In genomic region chr1:54745864-54746263, GRCh38 we compare ENCODE assay signal across 40 cellular contexts. TPM values are rescaled to one million over a fixed set of nuclear protein-coding genes. Genes with fewer than 3 reads are reported as not detected.
"Had no signal": no experiment of that assay in that cellular context is flagged by ENCODE, and none has a peak within 500 bp of the region (broad histone marks: within the 10 kb centered on the region; RNA-seq: fewer than 3 reads in every experiment).

No MANE protein-coding gene starts in this region.

- FAIRE-seq: astrocyte, bronchial epithelial cell had no signal

- H3K4me1 ChIP-seq: adrenal gland, ascending aorta, body of pancreas, breast epithelium had no signal

- ATAC-seq: activated naive CD4-positive, alpha-beta T cell treated with anti-CD3 and anti-CD28 coated beads, Interleukin-2, amount 50 U/mL, for 72 hours; activated naive CD8-positive, alpha-beta T cell treated with anti-CD3 and anti-CD28 coated beads, Interleukin-2, amount 50 U/mL, for 24 hours; activated T-cell treated with anti-CD3 and anti-CD28 coated beads, Interleukin-2, amount 50 U/mL, for 4 hours; activated T-cell treated with anti-CD3 and anti-CD28 coated beads, Interleukin-2, amount 50 U/mL, for 72 hours; activated T-helper 17 cell treated with anti-CD3 and anti-CD28 coated beads, Interleukin-2, amount 50 U/mL, for 72 hours; body of pancreas had no signal

- H3K4me3 Mint-ChIP-seq: activated naive CD4-positive, alpha-beta T cell treated with anti-CD3 and anti-CD28 coated beads, Interleukin-2, amount 10 ng/mL, durations not matched to agents 7 days and 5 days; activated naive CD4-positive, alpha-beta T cell treated with anti-CD3 and anti-CD28 coated beads, Interleukin-2, amount 50 U/mL, for 24 hours; activated naive CD8-positive, alpha-beta T cell; activated naive CD8-positive, alpha-beta T cell treated with anti-CD3 and anti-CD28 coated beads for 36 hours; activated naive CD8-positive, alpha-beta T cell treated with anti-CD3 and anti-CD28 coated beads, Interleukin-2, amount 10 ng/mL, durations not matched to agents 7 days and 5 days; activated naive CD8-positive, alpha-beta T cell treated with anti-CD3 and anti-CD28 coated beads, Interleukin-2, amount 50 U/mL, for 24 hours; activated T-cell treated with anti-CD3 and anti-CD28 coated beads, Interleukin-2, amount 50 U/mL, for 24 hours; activated T-cell treated with anti-CD3 and anti-CD28 coated beads, Interleukin-2, amount 50 U/mL, for 4 hours; activated T-cell treated with anti-CD3 and anti-CD28 coated beads, Interleukin-2, amount 50 U/mL, for 72 hours; activated T-helper 1 cell treated with anti-CD3 and anti-CD28 coated beads, Interleukin-12 subunit alpha, Interleukin-12 subunit beta, Interleukin-2, Interleukin-4 antibody, amounts not matched to agents 30 ng/mL and 10 ng/mL and 1 ng/mL, durations not matched to agents 14 hours and 24 hours and 36 hours; activated T-helper 17 cell treated with anti-CD3 and anti-CD28 coated beads, Interleukin-2, amount 50 U/mL, for 72 hours; brain; central memory CD8-positive, alpha-beta T cell had no signal

- H3K4me1 Mint-ChIP-seq: activated naive CD4-positive, alpha-beta T cell treated with anti-CD3 and anti-CD28 coated beads, Interleukin-2, amount 10 ng/mL, durations not matched to agents 7 days and 5 days; activated naive CD4-positive, alpha-beta T cell treated with anti-CD3 and anti-CD28 coated beads, Interleukin-2, amount 50 U/mL, for 24 hours; activated naive CD8-positive, alpha-beta T cell treated with anti-CD3 and anti-CD28 coated beads for 36 hours; activated naive CD8-positive, alpha-beta T cell treated with anti-CD3 and anti-CD28 coated beads, Interleukin-2, amount 10 ng/mL, durations not matched to agents 7 days and 5 days; activated naive CD8-positive, alpha-beta T cell treated with anti-CD3 and anti-CD28 coated beads, Interleukin-2, amount 50 U/mL, for 24 hours; activated T-helper 17 cell treated with anti-CD3 and anti-CD28 coated beads, Interleukin-2, amount 50 U/mL, for 72 hours; brain; central memory CD8-positive, alpha-beta T cell had no signal

- H3K9me3 Mint-ChIP-seq: activated naive CD4-positive, alpha-beta T cell treated with anti-CD3 and anti-CD28 coated beads, Interleukin-2, amount 10 ng/mL, durations not matched to agents 7 days and 5 days; activated naive CD4-positive, alpha-beta T cell treated with anti-CD3 and anti-CD28 coated beads, Interleukin-2, amount 50 U/mL, for 24 hours; activated naive CD4-positive, alpha-beta T cell treated with anti-CD3 and anti-CD28 coated beads, Interleukin-2, amount 50 U/mL, for 72 hours; activated naive CD8-positive, alpha-beta T cell treated with anti-CD3 and anti-CD28 coated beads for 36 hours; activated naive CD8-positive, alpha-beta T cell treated with anti-CD3 and anti-CD28 coated beads, Interleukin-2, amount 10 ng/mL, durations not matched to agents 7 days and 5 days; activated naive CD8-positive, alpha-beta T cell treated with anti-CD3 and anti-CD28 coated beads, Interleukin-2, amount 50 U/mL, for 24 hours; activated T-cell treated with anti-CD3 and anti-CD28 coated beads, Interleukin-2, amount 50 U/mL, for 24 hours; activated T-cell treated with anti-CD3 and anti-CD28 coated beads, Interleukin-2, amount 50 U/mL, for 4 hours; activated T-cell treated with anti-CD3 and anti-CD28 coated beads, Interleukin-2, amount 50 U/mL, for 72 hours; activated T-helper 1 cell treated with anti-CD3 and anti-CD28 coated beads, Interleukin-12 subunit alpha, Interleukin-12 subunit beta, Interleukin-2, Interleukin-4 antibody, amounts not matched to agents 30 ng/mL and 10 ng/mL and 1 ng/mL, durations not matched to agents 14 hours and 24 hours and 36 hours; activated T-helper 17 cell treated with anti-CD3 and anti-CD28 coated beads, Interleukin-2, amount 50 U/mL, for 72 hours; activated T-helper 2 cell treated with anti-CD3 and anti-CD28 coated beads, Interferon-gamma antibody, Interleukin-2, Interleukin-4, amounts not matched to agents 10 μg/mL and 5 μg/mL and 100 μg/mL, durations not matched to agents 14 hours and 24 hours and 36 hours; brain; central memory CD8-positive, alpha-beta T cell had no signal

- DNase-seq: activated effector memory CD4-positive, alpha-beta T cell treated with anti-CD3 and anti-CD28 coated beads, Interleukin-2, amount 50 U/mL, for 16 hours; activated effector memory CD4-positive, alpha-beta T cell treated with Interleukin-2 at 50 U/mL for 16 hours; activated gamma-delta T cell; activated gamma-delta T cell treated with Interleukin-2 at 50 U/mL for 16 hours; activated naive CD4-positive, alpha-beta T cell; activated naive CD4-positive, alpha-beta T cell treated with anti-CD3 and anti-CD28 coated beads, Interleukin-2, amount 10 ng/mL, durations not matched to agents 7 days and 5 days; activated naive CD4-positive, alpha-beta T cell treated with anti-CD3 and anti-CD28 coated beads, Interleukin-2, amount 50 U/mL, for 16 hours; activated naive CD4-positive, alpha-beta T cell treated with Interleukin-2 at 50 U/mL for 16 hours; activated naive CD8-positive, alpha-beta T cell treated with anti-CD3 and anti-CD28 coated beads for 36 hours; activated naive CD8-positive, alpha-beta T cell treated with anti-CD3 and anti-CD28 coated beads, Interleukin-2, amount 10 ng/mL, durations not matched to agents 7 days and 5 days; activated naive CD8-positive, alpha-beta T cell treated with anti-CD3 and anti-CD28 coated beads, Interleukin-2, amount 50 U/mL, for 24 hours; activated T-cell treated with anti-CD3 and anti-CD28 coated beads, Interleukin-2, amount 50 U/mL, for 1 hour; activated T-cell treated with anti-CD3 and anti-CD28 coated beads, Interleukin-2, amount 50 U/mL, for 24 hours; activated T-cell treated with anti-CD3 and anti-CD28 coated beads, Interleukin-2, amount 50 U/mL, for 4 hours; activated T-cell treated with anti-CD3 and anti-CD28 coated beads, Interleukin-2, amount 50 U/mL, for 48 hours; activated T-cell treated with anti-CD3 and anti-CD28 coated beads, Interleukin-2, amount 50 U/mL, for 72 hours; adrenal gland; amniotic stem cell; amygdala; anterior cingulate cortex; aorta; body of pancreas; brain microvascular endothelial cell; caudate nucleus; central memory CD4-positive, alpha-beta T cell; cerebellar nuclear complex had no signal

- H3K9me3 ChIP-seq: adrenal gland, ascending aorta, body of pancreas, breast epithelium had no signal

- H3K36me3 Mint-ChIP-seq: activated naive CD8-positive, alpha-beta T cell had no signal

- H3K27ac Mint-ChIP-seq: activated naive CD4-positive, alpha-beta T cell treated with anti-CD3 and anti-CD28 coated beads, Interleukin-2, amount 10 ng/mL, durations not matched to agents 7 days and 5 days; activated naive CD4-positive, alpha-beta T cell treated with anti-CD3 and anti-CD28 coated beads, Interleukin-2, amount 50 U/mL, for 24 hours; activated naive CD8-positive, alpha-beta T cell; activated naive CD8-positive, alpha-beta T cell treated with anti-CD3 and anti-CD28 coated beads for 36 hours; activated naive CD8-positive, alpha-beta T cell treated with anti-CD3 and anti-CD28 coated beads, Interleukin-2, amount 10 ng/mL, durations not matched to agents 7 days and 5 days; activated naive CD8-positive, alpha-beta T cell treated with anti-CD3 and anti-CD28 coated beads, Interleukin-2, amount 50 U/mL, for 24 hours; activated T-cell treated with anti-CD3 and anti-CD28 coated beads, Interleukin-2, amount 50 U/mL, for 24 hours; activated T-cell treated with anti-CD3 and anti-CD28 coated beads, Interleukin-2, amount 50 U/mL, for 72 hours; activated T-helper 1 cell treated with anti-CD3 and anti-CD28 coated beads, Interleukin-12 subunit alpha, Interleukin-12 subunit beta, Interleukin-2, Interleukin-4 antibody, amounts not matched to agents 30 ng/mL and 10 ng/mL and 1 ng/mL, durations not matched to agents 14 hours and 24 hours and 36 hours; activated T-helper 17 cell treated with anti-CD3 and anti-CD28 coated beads, Interleukin-2, amount 50 U/mL, for 72 hours; activated T-helper 2 cell treated with anti-CD3 and anti-CD28 coated beads, Interferon-gamma antibody, Interleukin-2, Interleukin-4, amounts not matched to agents 10 μg/mL and 5 μg/mL and 100 μg/mL, durations not matched to agents 14 hours and 24 hours and 36 hours; brain had no signal

- H3K27me3 ChIP-seq: adrenal gland, ascending aorta, body of pancreas, brain microvascular endothelial cell, breast epithelium had no signal

- H3K4me3 ChIP-seq: adrenal gland, ascending aorta, body of pancreas, breast epithelium, cardiac muscle cell had no signal

- H3K27me3 Mint-ChIP-seq: activated naive CD4-positive, alpha-beta T cell treated with anti-CD3 and anti-CD28 coated beads, Interleukin-2, amount 10 ng/mL, durations not matched to agents 7 days and 5 days; activated naive CD4-positive, alpha-beta T cell treated with anti-CD3 and anti-CD28 coated beads, Interleukin-2, amount 50 U/mL, for 24 hours; activated naive CD8-positive, alpha-beta T cell; activated naive CD8-positive, alpha-beta T cell treated with anti-CD3 and anti-CD28 coated beads for 36 hours; activated naive CD8-positive, alpha-beta T cell treated with anti-CD3 and anti-CD28 coated beads, Interleukin-2, amount 50 U/mL, for 24 hours; activated T-cell treated with anti-CD3 and anti-CD28 coated beads, Interleukin-2, amount 50 U/mL, for 24 hours; activated T-helper 17 cell treated with anti-CD3 and anti-CD28 coated beads, Interleukin-2, amount 50 U/mL, for 72 hours; central memory CD8-positive, alpha-beta T cell had no signal

- H3K27ac ChIP-seq: adrenal gland, ascending aorta, body of pancreas, brain microvascular endothelial cell, breast epithelium, cardiac muscle cell had no signal

RNA-seq across cellular contexts. Expression of gene TTC22, which starts 55.3 kb away (rescaled TPM):
- total RNA-seq: ascending aorta, astrocyte, cardiac muscle cell, chondrocyte had no signal
- polyA plus RNA-seq: cardiac muscle cell had no signal
